8 cellular contexts compared by ENCODE assay signal in genomic region chr4:10457255-10457801, GRCh38.
A peak's percentile ranks its signal among the peaks of the same experiment; 100 is the strongest.
DNase-seq lines count a peak whose midpoint lies in the region; ATAC-seq and TF ChIP-seq lines count a peak whose summit lies in the region.

Gene ZNF518B, minus strand, starts transcription at chr4:10457426. Its CDS starts 11,098 bp downstream, at chr4:10446328.

- peaks cover 0 to 15% of the 10 kb centered on the region in 2 donors for H3K4me1 ChIP-seq in muscle layer of duodenum (ENCODE audit: control insufficient read depth in 1 of 2, insufficient read depth in 2 of 2, low read length in 2 of 2)

- peaks cover 14% of the 10 kb centered on the region for H3K27me3 ChIP-seq in muscle layer of duodenum (ENCODE audit: low read depth, low read length)

- peaks cover 8 to 23% of the 10 kb centered on the region in 2 donors for H3K36me3 ChIP-seq in muscle layer of duodenum (ENCODE audit: control insufficient read depth in 1 of 2, insufficient read depth in 2 of 2, low read length in 2 of 2)

- no peaks in the 10 kb centered on the region for H3K9me3 ChIP-seq in muscle layer of duodenum (ENCODE audit: control insufficient read depth in 1 of 2, low read length in 2 of 2)

- peak within 1 kb of the TSS; percentile 72 to 74 for H3K4me3 ChIP-seq in muscle layer of duodenum (ENCODE audit: low read depth in 1 of 2, low read length in 2 of 2)

- H3K27ac ChIP-seq in muscle layer of duodenum (ENCODE audit: low read length), result no peak within 1 kb of the TSS

- peak; percentile 33 to 60 for DNase-seq in NCI-H524 (lab: John Stamatoyannopoulos, UW)
- DNase-seq in NCI-H524 treated with DMSO at 0.1 percent for 48 hours (lab: John Stamatoyannopoulos, UW), result no peak
- DNase-seq in NCI-H69 (lab: John Stamatoyannopoulos, UW), result peak; percentile 80
- DNase-seq in activated T-cell treated with anti-CD3 and anti-CD28 coated beads for 4 hours, result peak; percentile 70
- DNase-seq in erythroblast (lab: John Stamatoyannopoulos, UW), result peak; percentile 83 to 91
- peak; percentile 48 for DNase-seq in stimulated activated CD8-positive, alpha-beta memory T cell treated with anti-CD3 and anti-CD28 coated beads, Interleukin-7, amount 100 ng/mL, for 24 hours (ENCODE audit: low read depth)

- peak; percentile 58 for ATAC-seq in HG02938 (IDR thresholded peaks at IDR 0.05; ENCODE audit: unreplicated experiment)

- TF ChIP-seq POLR2A in erythroblast (IDR thresholded peaks at IDR 0.05; ENCODE audit: low read length), result peak; percentile 54
